22 cellular contexts compared by ENCODE assay signal in the genomic region with DNA sequence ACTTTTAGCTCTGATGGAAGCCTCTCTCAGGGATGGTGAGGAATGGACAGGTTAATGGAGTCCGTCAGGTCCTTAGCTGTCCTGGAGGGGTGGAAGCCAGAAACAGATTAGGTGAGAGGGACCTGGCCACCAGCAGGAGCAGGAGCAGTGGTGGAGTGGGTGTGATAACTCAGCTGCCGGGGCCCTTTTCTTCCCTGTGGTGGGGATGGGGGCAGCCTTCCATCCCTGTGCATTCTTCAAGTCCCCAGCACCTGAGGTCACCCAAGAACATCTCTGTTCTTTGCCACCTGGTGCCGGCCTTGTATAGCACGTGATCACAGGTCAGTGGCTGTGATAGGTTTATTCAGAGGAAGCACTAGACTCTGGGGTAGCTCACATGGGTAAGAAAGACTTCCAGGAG. TPM values are rescaled to one million over a fixed set of nuclear protein-coding genes. Genes with fewer than 3 reads are reported as not detected.
A peak's percentile ranks its signal among the peaks of the same experiment; 100 is the strongest.
DNase-seq lines count a peak whose midpoint lies in the region; TF ChIP-seq lines count a peak whose summit lies in the region.
"Had no signal": no experiment of that assay in that cellular context is flagged by ENCODE, and none has a peak within 500 bp of the region (broad histone marks: within the 10 kb centered on the region; RNA-seq: fewer than 3 reads in every experiment).

No MANE protein-coding gene starts in this region.

- no peak for TF ChIP-seq CTCF in MCF 10A (IDR thresholded peaks at IDR 0.05; ENCODE audit: unreplicated experiment)
- no peak for TF ChIP-seq CTCF in breast epithelium (IDR thresholded peaks at IDR 0.05)
- TF ChIP-seq CTCF in chondrocyte (IDR thresholded peaks at IDR 0.05): no peak
- TF ChIP-seq CTCF in nephron progenitor cell (IDR thresholded peaks at IDR 0.05): no peak

- CTCF ChIA-PET in MCF 10A (lab: Yijun Ruan, JAX): interaction anchor here (0.5 to 0.6 kb wide), 2 partner anchors 57 to 245 kb away, joined by 3 read pairs; no protein-coding TSS in a partner anchor

- POLR2A ChIA-PET in MCF 10A (lab: Yijun Ruan, JAX): interaction anchor here (0.6 to 1.4 kb wide), 3 partner anchors 26 to 141 kb away, joined by 3 to 4 read pairs (median 3); a partner anchor contains a TSS

- H3K4me1 ChIP-seq in breast epithelium: no peaks in the 10 kb centered on the region

- H3K27me3 Mint-ChIP-seq in MCF 10A (ENCODE audit: insufficient read depth, unreplicated experiment) (no peaks in the 10 kb centered on the region), chondrocyte (ENCODE audit: low read depth) (no peaks in the 10 kb centered on the region), nephron progenitor cell (ENCODE audit: low read depth, poor library complexity) (no peaks in the 10 kb centered on the region)

- H3K4me1 Mint-ChIP-seq in MCF 10A (ENCODE audit: insufficient read depth, unreplicated experiment) (peaks cover 8% of the 10 kb centered on the region), chondrocyte (ENCODE audit: low read depth) (peaks cover 2% of the 10 kb centered on the region), nephron progenitor cell (peaks cover 7% of the 10 kb centered on the region)

- no peak for DNase-seq in MCF 10A (ENCODE audit: unreplicated experiment)
- no peak for DNase-seq in breast epithelium (ENCODE audit: low spot score in 2 of 2)
- peak; percentile 51 for DNase-seq in chondrocyte (ENCODE audit: low spot score)
- DNase-seq in nephron progenitor cell: no peak
- DNase-seq in G401 (ENCODE audit: low spot score): no peak
- no peak for DNase-seq in dermis blood vessel endothelial cell
- no peak for DNase-seq in HCEC 1CT
- DNase-seq: AML-193; C1 segment of cervical spinal cord; DMS53; GF-D8; HFFc6; KG1; NCI-H1092 treated with DMSO at 0.1 percent for 48 hours; NCI-H1436 treated with DMSO at 0.1 percent for 48 hours; NCI-H1930; NCI-H226; NCI-H524; NCI-H774; NK-92 treated with Interleukin-12 subunit alpha and Interleukin-12 subunit beta, amount 100 ng/mL, for 24 hours had no signal

- H3K9me3 ChIP-seq in breast epithelium: no peaks in the 10 kb centered on the region

- BruUV-seq in MCF 10A (replicated peaks; lab: Mats Ljungman, UMichigan): no TSS peak

- no peak overlapping the region for H3K27ac ChIP-seq in breast epithelium

- in situ Hi-C loops in G401 (cut with HindIII; ENCODE audit: low sequenced_read_pairs): no loop called here

- no peak for TF ChIP-seq POLR2A in breast epithelium (IDR thresholded peaks at IDR 0.05)

- intact Hi-C loops in MCF 10A (cut with micrococcal nuclease): no loop called here
- intact Hi-C loops in breast epithelium (cut with DNase I; ENCODE audit: low total_unique reads): no loop called here

- peak overlapping the region; percentile 14 for H3K27ac Mint-ChIP-seq in MCF 10A (ENCODE audit: low read depth, unreplicated experiment)
- no peak overlapping the region for H3K27ac Mint-ChIP-seq in chondrocyte (ENCODE audit: unreplicated experiment)
- peak overlapping the region; percentile 79 for H3K27ac Mint-ChIP-seq in nephron progenitor cell
- H3K27ac Mint-ChIP-seq: HFFc6 had no signal

- no peak overlapping the region for H3K4me3 ChIP-seq in breast epithelium

- H3K9me3 Mint-ChIP-seq in MCF 10A (ENCODE audit: unreplicated experiment): no peaks in the 10 kb centered on the region
- H3K9me3 Mint-ChIP-seq in chondrocyte (ENCODE audit: low read depth): no peaks in the 10 kb centered on the region
- H3K9me3 Mint-ChIP-seq in nephron progenitor cell: no peaks in the 10 kb centered on the region
- H3K9me3 Mint-ChIP-seq: HFFc6 had no signal

- H3K36me3 ChIP-seq in breast epithelium: peaks cover 6% of the 10 kb centered on the region

- peaks cover 32% of the 10 kb centered on the region for H3K36me3 Mint-ChIP-seq in MCF 10A (ENCODE audit: insufficient read depth, unreplicated experiment)
- peaks cover 31% of the 10 kb centered on the region for H3K36me3 Mint-ChIP-seq in chondrocyte (ENCODE audit: low read depth)
- peaks cover 25% of the 10 kb centered on the region for H3K36me3 Mint-ChIP-seq in nephron progenitor cell (ENCODE audit: low read depth)

- no peak overlapping the region for H3K4me3 Mint-ChIP-seq in MCF 10A (ENCODE audit: unreplicated experiment)
- H3K4me3 Mint-ChIP-seq in chondrocyte (ENCODE audit: unreplicated experiment): no peak overlapping the region
- H3K4me3 Mint-ChIP-seq in nephron progenitor cell: no peak overlapping the region
- H3K4me3 Mint-ChIP-seq: HFFc6 had no signal

- no peaks in the 10 kb centered on the region for H3K27me3 ChIP-seq in breast epithelium

RNA-seq across cellular contexts. Expression of a gene that starts 16.5 kb away (rescaled TPM):
- total RNA-seq in MCF 10A (2022): 222 and 260 TPM in 2 replicates
- total RNA-seq in breast epithelium: 100 to 1,000 TPM; 221 to 243 (median 239) TPM
- total RNA-seq in chondrocyte: 203 to 278 TPM (median 208 TPM) in 3 replicates
- total RNA-seq in G401 (2014; rRNA removed; shearing (Covaris generic)): 344 and 371 TPM in 2 replicates
- 256 and 484 TPM in 2 replicates for total RNA-seq in dermis blood vessel endothelial cell

RNA-seq across cellular contexts. Expression of a gene that starts 29.0 kb away (rescaled TPM):
- total RNA-seq in MCF 10A (2022) (not detected in 2 replicates), breast epithelium (not detected), chondrocyte (not detected in 3 replicates), dermis blood vessel endothelial cell (not detected in 2 replicates)
- total RNA-seq in G401 (2014; rRNA removed; shearing (Covaris generic)): not detected in 2 replicates
- total RNA-seq: A172, H7, HFFc6 had no signal

RNA-seq across cellular contexts. Expression of a gene that starts 57.2 kb away (rescaled TPM):
- total RNA-seq in MCF 10A (2022): 0.96 and 1.6 TPM in 2 replicates
- total RNA-seq in breast epithelium: 1 to 10 TPM; 3.4 to 9.2 (median 3.4) TPM
- total RNA-seq in chondrocyte: 1.9 to 8.8 TPM (median 8.6 TPM) in 3 replicates
- 8.0 and 12.7 TPM in 2 replicates for total RNA-seq in G401 (2014; rRNA removed; shearing (Covaris generic))
- total RNA-seq in dermis blood vessel endothelial cell: 10.0 and 19.1 TPM in 2 replicates
